Comparison of ENCODE assay signal across 2 cellular contexts in the genomic region with DNA sequence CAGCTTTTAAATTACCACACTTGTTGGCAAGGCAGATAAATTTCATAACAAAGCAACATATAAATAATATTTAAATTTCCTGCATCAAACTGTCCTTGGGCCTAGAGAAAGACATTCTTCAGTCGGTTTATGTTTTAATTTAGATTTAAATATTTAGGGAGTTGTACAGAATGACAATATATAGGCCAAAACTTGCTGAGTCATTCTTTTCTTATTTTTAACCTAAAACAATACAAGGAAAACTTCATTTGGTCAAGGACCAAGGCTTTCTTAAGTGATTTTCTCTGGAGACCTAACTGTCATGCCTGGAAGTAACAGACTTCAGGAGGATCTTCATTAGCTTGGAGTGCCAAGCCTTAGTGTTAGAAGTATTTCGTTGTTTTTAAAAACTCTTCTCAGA.
A peak's percentile ranks its signal among the peaks of the same experiment; 100 is the strongest.
TF ChIP-seq lines count a peak whose summit lies in the region.

No MANE protein-coding gene starts in this region.

TF ChIP-seq in A549, 52 proteins besides CTCF, POLR2A, EP300 and RAD21:
- TF ChIP-seq, protein P1, sequence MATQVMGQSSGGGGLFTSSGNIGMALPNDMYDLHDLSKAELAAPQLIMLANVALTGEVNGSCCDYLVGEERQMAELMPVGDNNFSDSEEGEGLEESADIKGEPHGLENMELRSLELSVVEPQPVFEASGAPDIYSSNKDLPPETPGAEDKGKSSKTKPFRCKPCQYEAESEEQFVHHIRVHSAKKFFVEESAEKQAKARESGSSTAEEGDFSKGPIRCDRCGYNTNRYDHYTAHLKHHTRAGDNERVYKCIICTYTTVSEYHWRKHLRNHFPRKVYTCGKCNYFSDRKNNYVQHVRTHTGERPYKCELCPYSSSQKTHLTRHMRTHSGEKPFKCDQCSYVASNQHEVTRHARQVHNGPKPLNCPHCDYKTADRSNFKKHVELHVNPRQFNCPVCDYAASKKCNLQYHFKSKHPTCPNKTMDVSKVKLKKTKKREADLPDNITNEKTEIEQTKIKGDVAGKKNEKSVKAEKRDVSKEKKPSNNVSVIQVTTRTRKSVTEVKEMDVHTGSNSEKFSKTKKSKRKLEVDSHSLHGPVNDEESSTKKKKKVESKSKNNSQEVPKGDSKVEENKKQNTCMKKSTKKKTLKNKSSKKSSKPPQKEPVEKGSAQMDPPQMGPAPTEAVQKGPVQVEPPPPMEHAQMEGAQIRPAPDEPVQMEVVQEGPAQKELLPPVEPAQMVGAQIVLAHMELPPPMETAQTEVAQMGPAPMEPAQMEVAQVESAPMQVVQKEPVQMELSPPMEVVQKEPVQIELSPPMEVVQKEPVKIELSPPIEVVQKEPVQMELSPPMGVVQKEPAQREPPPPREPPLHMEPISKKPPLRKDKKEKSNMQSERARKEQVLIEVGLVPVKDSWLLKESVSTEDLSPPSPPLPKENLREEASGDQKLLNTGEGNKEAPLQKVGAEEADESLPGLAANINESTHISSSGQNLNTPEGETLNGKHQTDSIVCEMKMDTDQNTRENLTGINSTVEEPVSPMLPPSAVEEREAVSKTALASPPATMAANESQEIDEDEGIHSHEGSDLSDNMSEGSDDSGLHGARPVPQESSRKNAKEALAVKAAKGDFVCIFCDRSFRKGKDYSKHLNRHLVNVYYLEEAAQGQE (IDR thresholded peaks at IDR 0.05), result no peak
- TF ChIP-seq CBX2 (IDR thresholded peaks at IDR 0.05; ENCODE audit: borderline replicate concordance, low read depth) (no peak), JUN (IDR thresholded peaks at IDR 0.05) (no peak), EHMT2 (IDR thresholded peaks at IDR 0.05; ENCODE audit: low read depth) (no peak), RARB (CRISPR knock-in tag; IDR thresholded peaks at IDR 0.05) (no peak), TP53 (CRISPR knock-in tag; IDR thresholded peaks at IDR 0.05) (no peak), NFE2L2 (conservative IDR thresholded peaks at IDR 0.05; ENCODE audit: low read length) (peak; percentile 94), CEBPB (IDR thresholded peaks at IDR 0.05) (no peak), MAFK (IDR thresholded peaks at IDR 0.05; ENCODE audit: partially characterized antibody) (peak; percentile 96)
- TF ChIP-seq, protein P2, sequence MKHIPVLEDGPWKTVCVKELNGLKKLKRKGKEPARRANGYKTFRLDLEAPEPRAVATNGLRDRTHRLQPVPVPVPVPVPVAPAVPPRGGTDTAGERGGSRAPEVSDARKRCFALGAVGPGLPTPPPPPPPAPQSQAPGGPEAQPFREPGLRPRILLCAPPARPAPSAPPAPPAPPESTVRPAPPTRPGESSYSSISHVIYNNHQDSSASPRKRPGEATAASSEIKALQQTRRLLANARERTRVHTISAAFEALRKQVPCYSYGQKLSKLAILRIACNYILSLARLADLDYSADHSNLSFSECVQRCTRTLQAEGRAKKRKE (CRISPR knock-in tag; IDR thresholded peaks at IDR 0.05; ENCODE audit: low read depth), result no peak
- TF ChIP-seq, protein P3, sequence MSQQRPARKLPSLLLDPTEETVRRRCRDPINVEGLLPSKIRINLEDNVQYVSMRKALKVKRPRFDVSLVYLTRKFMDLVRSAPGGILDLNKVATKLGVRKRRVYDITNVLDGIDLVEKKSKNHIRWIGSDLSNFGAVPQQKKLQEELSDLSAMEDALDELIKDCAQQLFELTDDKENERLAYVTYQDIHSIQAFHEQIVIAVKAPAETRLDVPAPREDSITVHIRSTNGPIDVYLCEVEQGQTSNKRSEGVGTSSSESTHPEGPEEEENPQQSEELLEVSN (IDR thresholded peaks at IDR 0.05; ENCODE audit: borderline replicate concordance, low read depth), result no peak
TF ChIP-seq in A549: peak in this region for 2.

TF ChIP-seq in H1, 55 proteins besides CTCF, POLR2A, EP300 and RAD21:
- no peak for TF ChIP-seq PHF8 (conservative IDR thresholded peaks at IDR 0.05; ENCODE audit: low read depth, low read length)
- no peak for TF ChIP-seq BRCA1 (IDR thresholded peaks at IDR 0.05; ENCODE audit: low read depth, low read length)
- TF ChIP-seq BACH1 (IDR thresholded peaks at IDR 0.05; ENCODE audit: low read length), result peak; percentile 68; the same call in 1 of the 2 replicates
- TF ChIP-seq POU5F1 (IDR thresholded peaks at IDR 0.05; ENCODE audit: low read depth, low read length), result no peak
- no peak for TF ChIP-seq SP4 (IDR thresholded peaks at IDR 0.05; ENCODE audit: low read length)
- TF ChIP-seq SIX5 (IDR thresholded peaks at IDR 0.05; ENCODE audit: low read depth, low read length), result no peak
- TF ChIP-seq CEBPB (IDR thresholded peaks at IDR 0.05; ENCODE audit: low read depth, low read length), result no peak
- TF ChIP-seq RBBP5 (IDR thresholded peaks at IDR 0.05; ENCODE audit: borderline replicate concordance, low read depth, low read length), result no peak
- no peak for TF ChIP-seq HDAC6 (IDR thresholded peaks at IDR 0.05; ENCODE audit: low read depth, low read length)
- peak; percentile 72; the same call in 1 of the 2 replicates for TF ChIP-seq MAFK (IDR thresholded peaks at IDR 0.05; ENCODE audit: low read depth, low read length)
- no peak for TF ChIP-seq CHD1 (IDR thresholded peaks at IDR 0.05; ENCODE audit: low read depth, low read length)
TF ChIP-seq in H1: peak in this region for 2.
